ENCODE assay signal across 8 cellular contexts in the genomic region with DNA sequence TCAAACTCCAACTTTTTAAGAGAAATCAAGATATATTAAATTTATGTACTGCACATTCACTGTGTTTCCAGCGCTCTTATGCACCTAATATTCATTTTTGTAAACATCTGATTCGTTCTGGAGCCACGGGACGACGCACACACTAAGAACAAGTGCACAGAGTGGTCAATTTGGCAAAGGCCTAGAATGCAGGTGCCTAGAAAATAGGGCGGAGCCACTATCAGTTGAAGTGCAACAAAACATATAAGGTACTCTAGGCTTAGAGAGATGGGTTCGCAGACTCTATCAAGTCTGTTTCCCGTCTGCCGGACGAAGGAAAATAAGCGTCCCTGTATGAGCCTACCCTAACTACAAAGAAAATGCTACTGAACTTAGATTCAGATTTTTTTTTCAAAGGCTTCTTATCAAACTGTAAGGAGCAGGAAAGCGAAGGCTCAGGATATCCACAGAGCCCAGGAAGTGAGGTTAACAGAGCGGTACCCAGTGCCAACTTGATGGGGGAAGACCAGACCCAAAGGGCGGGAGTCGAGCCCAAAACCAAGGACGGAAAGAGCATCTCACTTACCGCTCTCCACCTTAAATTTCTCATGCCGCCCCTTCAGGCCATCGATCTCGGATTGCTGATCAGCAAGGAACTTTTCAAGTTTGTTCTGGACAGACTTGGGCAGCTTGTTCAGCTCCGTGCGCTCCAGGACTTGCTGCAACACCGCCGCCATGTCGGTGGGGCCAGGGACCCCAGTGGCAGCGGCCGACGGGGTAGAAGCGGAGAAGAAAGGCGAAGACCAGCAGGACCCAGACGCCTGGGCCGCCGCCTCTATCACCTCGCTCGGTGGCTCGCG. TPM values are rescaled to one million over a fixed set of nuclear protein-coding genes. Genes with fewer than 3 reads are reported as not detected.
DNase-seq lines count a peak whose midpoint lies in the region; ATAC-seq and TF ChIP-seq lines count a peak whose summit lies in the region.

No MANE protein-coding gene starts in this region.

- H3K4me2 ChIP-seq in IMR-90 (ENCODE audit: low read depth, low read length) (peak overlapping the region; percentile 96), mammary epithelial cell (ENCODE audit: insufficient read depth, low read depth, low read length) (peak overlapping the region; percentile 94)

- DNase-seq in NCI-H187 (lab: John Stamatoyannopoulos, UW), result peak; percentile 38 to 86
- no peak for DNase-seq in NCI-H187 treated with DMSO at 0.1 percent for 48 hours (lab: John Stamatoyannopoulos, UW)
- DNase-seq in IMR-90, result peak; percentile 25
- DNase-seq in SK-N-MC (ENCODE audit: low read depth, low spot score), result no peak
- DNase-seq in mammary epithelial cell, result peak; percentile 55
- peak; percentile 48 for DNase-seq in kidney tubule cell (ENCODE audit: low spot score)
- DNase-seq in stimulated activated CD4-positive, alpha-beta T cell treated with anti-CD3 and anti-CD28 coated beads, TNF-alpha, amount 100 ng/mL, for 24 hours (ENCODE audit: low read depth in 3 of 3), result peak in 2 of 3 experiments; percentile 5 to 12

- H3K36me3 ChIP-seq in IMR-90 (ENCODE audit: control insufficient read depth, insufficient read depth, low read length) (peaks cover 3% of the 10 kb centered on the region; the same call in 1 of the 2 replicates), SK-N-MC (ENCODE audit: insufficient read depth, low read length) (peaks cover 45% of the 10 kb centered on the region), mammary epithelial cell (ENCODE audit: insufficient read depth, low read length) (peaks cover 22% of the 10 kb centered on the region)

- peaks cover 3 to 20% of the 10 kb centered on the region in 2 experiments; a peak in 2 of 4 replicates for H3K79me1 ChIP-seq in IMR-90 (ENCODE audit: low read depth in 1 of 2, low read length in 2 of 2)

- H3K9me3 ChIP-seq in IMR-90 (ENCODE audit: control insufficient read depth, insufficient read depth, low read length) (no peaks in the 10 kb centered on the region), SK-N-MC (ENCODE audit: low read depth, low read length) (no peaks in the 10 kb centered on the region), mammary epithelial cell (replicated peaks; ENCODE audit: insufficient read depth, low read length) (no peaks in the 10 kb centered on the region)

- H3K4me3 ChIP-seq in IMR-90 (ENCODE audit: insufficient read depth, low read depth, low read length) (peak overlapping the region; percentile 62), SK-N-MC (peak overlapping the region; percentile 96), mammary epithelial cell (replicated peaks in 1 of 3; ENCODE audit: insufficient read depth in 1 of 3, low read depth in 2 of 3, low read length in 3 of 3) (peak overlapping the region; percentile 91 to 99 (median 92))

- BruUV-seq in IMR-90 (replicated peaks; lab: Mats Ljungman, UMichigan), result TSS peak; percentile 86
- TSS peak; percentile 49 for BruUV-seq in mammary epithelial cell (replicated peaks; lab: Mats Ljungman, UMichigan)

- no peaks in the 10 kb centered on the region; the same call in 1 of the 2 replicates for H4K20me1 ChIP-seq in IMR-90 (ENCODE audit: insufficient read depth, low read length)
- H4K20me1 ChIP-seq in mammary epithelial cell (ENCODE audit: insufficient read depth, low read length), result no peaks in the 10 kb centered on the region

- H3K56ac ChIP-seq in IMR-90 (ENCODE audit: extremely low read depth, insufficient read depth, low read length), result peak overlapping the region; percentile 70; the same call in 1 of the 2 replicates

- H2BK20ac ChIP-seq in IMR-90 (ENCODE audit: low read depth, low read length), result no peak overlapping the region

- H2BK120ac ChIP-seq in IMR-90 (ENCODE audit: low read depth, low read length), result 0 out of 2 replicates have a peak overlapping the region, but pooled peaks have one; percentile 2

- 0 out of 2 replicates have a peak overlapping the region, but pooled peaks have one; percentile 11 for H4K5ac ChIP-seq in IMR-90 (ENCODE audit: low read depth, low read length)

- H2AK5ac ChIP-seq in IMR-90 (ENCODE audit: low read depth, low read length), result peak overlapping the region; percentile 45; the same call in 1 of the 2 replicates

- H4K8ac ChIP-seq in IMR-90 (ENCODE audit: low read depth in 2 of 2, low read length in 2 of 2), result peak overlapping the region; percentile 38; a peak in 2 of 4 replicates

- no peak overlapping the region for H3K18ac ChIP-seq in IMR-90 (ENCODE audit: low read depth, low read length)

- H3K27me3 ChIP-seq in IMR-90 (ENCODE audit: control insufficient read depth, insufficient read depth, low read length) (no peaks in the 10 kb centered on the region), mammary epithelial cell (ENCODE audit: insufficient read depth, low read length) (no peaks in the 10 kb centered on the region)

- no peak for TF ChIP-seq RAD21 in IMR-90 (IDR thresholded peaks at IDR 0.05; ENCODE audit: low read length)

- H2AK9ac ChIP-seq in IMR-90 (replicated peaks; ENCODE audit: low read depth, low read length, poor library complexity), result peak overlapping the region; percentile 66

- H3K27ac ChIP-seq in IMR-90 (ENCODE audit: insufficient read depth, low read length), result peak overlapping the region; percentile 55
- H3K27ac ChIP-seq in SK-N-MC, result peak overlapping the region; percentile 61
- H3K27ac ChIP-seq in mammary epithelial cell (ENCODE audit: insufficient read depth, low read depth, low read length), result peak overlapping the region; percentile 94

- H2AFZ ChIP-seq in IMR-90 (replicated peaks; ENCODE audit: low read length, poor library complexity) (peak overlapping the region; percentile 94), mammary epithelial cell (ENCODE audit: low read depth, low read length) (peak overlapping the region; percentile 94)

- H3K9me1 ChIP-seq in IMR-90 (ENCODE audit: insufficient read depth, low read length), result no peaks in the 10 kb centered on the region; the same call in 1 of the 2 replicates

- dilution Hi-C loops in IMR-90 (cut with HindIII; ENCODE audit: low sequenced_read_pairs, unreplicated experiment), result no loop called here
- dilution Hi-C loops in mammary epithelial cell (cut with HindIII; ENCODE audit: low sequenced_read_pairs), result no loop called here

- H2BK5ac ChIP-seq in IMR-90 (ENCODE audit: low read depth, low read length, poor library complexity, severe bottlenecking), result peak overlapping the region; percentile 6

- H3K4me1 ChIP-seq in IMR-90 (ENCODE audit: control insufficient read depth, insufficient read depth, low read length), result peaks cover 2% of the 10 kb centered on the region; the same call in 1 of the 2 replicates
- H3K4me1 ChIP-seq in mammary epithelial cell (ENCODE audit: insufficient read depth, low read length), result peaks cover 8% of the 10 kb centered on the region

- no peak overlapping the region for H2BK15ac ChIP-seq in IMR-90 (ENCODE audit: low read depth, low read length)

- CTCF ChIA-PET in IMR-90 (lab: Yijun Ruan, JAX), result interaction anchor here (0.6 to 1.6 kb wide), 16 partner anchors 11 to 612 kb away, joined by 3 to 13 read pairs (median 4); no protein-coding TSS in a partner anchor
- CTCF ChIA-PET in mammary epithelial cell (lab: Charles Lee; ENCODE audit: low non-redundant PET), result interaction anchor here (0.5 to 1.2 kb wide), 8 partner anchors 12 to 610 kb away, joined by 3 to 7 read pairs (median 4); no protein-coding TSS in a partner anchor

- H3K9ac ChIP-seq in IMR-90 (ENCODE audit: low read depth, low read length), result peak overlapping the region; percentile 79
- H3K9ac ChIP-seq in SK-N-MC (ENCODE audit: insufficient read length), result peak overlapping the region; percentile 74
- H3K9ac ChIP-seq in mammary epithelial cell (ENCODE audit: insufficient read depth, low read length), result peak overlapping the region; percentile 98

- H3K79me2 ChIP-seq in mammary epithelial cell (ENCODE audit: insufficient read depth, low read length), result peaks cover 87% of the 10 kb centered on the region

- intact Hi-C loops in IMR-90 (cut with micrococcal nuclease), result loop anchor here (1.0 kb wide), 2 partner anchors 308 to 612 kb away; no protein-coding TSS in a partner anchor
- intact Hi-C loops in mammary epithelial cell (cut with micrococcal nuclease), result loop anchor here (1.0 to 10.0 kb wide), 2 partner anchors 200 to 307 kb away; no protein-coding TSS in a partner anchor

- WGBS in IMR-90 (ENCODE audit: extremely low coverage in 2 of 2, insufficient read length in 1 of 2), 2 experiments, result 0% methylated on average over 17 of the region's 37 CpGs; no CpG with 5 or more reads in 1 of the 2 experiments
- under 1% methylated on average over 24 of the region's 37 CpGs for WGBS in mammary epithelial cell (ENCODE audit: low coverage, missing lambda C conversion rate)

- peak overlapping the region; percentile 44; the same call in 1 of the 2 replicates for H3K4ac ChIP-seq in IMR-90 (ENCODE audit: low read depth, low read length)

- POLR2A ChIA-PET in IMR-90 (lab: Charles Lee; ENCODE audit: unreplicated experiment), result interaction anchor here (0.5 to 0.6 kb wide), 3 partner anchors 15 to 556 kb away, joined by 3 to 5 read pairs (median 3); no protein-coding TSS in a partner anchor

- no peak for TF ChIP-seq POLR2A in IMR-90 (IDR thresholded peaks at IDR 0.05; ENCODE audit: low read depth, low read length)

- TF ChIP-seq CTCF in IMR-90 (conservative IDR thresholded peaks at IDR 0.05; ENCODE audit: low read depth, low read length), result no peak
- no peak for TF ChIP-seq CTCF in mammary epithelial cell (conservative IDR thresholded peaks at IDR 0.05 in 1 of 2, IDR thresholded peaks at IDR 0.05 in 1 of 2; ENCODE audit: extremely low read depth in 1 of 2, insufficient read depth in 1 of 2, low read depth in 1 of 2, low read length in 2 of 2)

- peak overlapping the region; percentile 4; the same call in 1 of the 2 replicates for H4K91ac ChIP-seq in IMR-90 (ENCODE audit: insufficient read depth, low read depth, low read length)

- in situ Hi-C loops in IMR-90 (cut with MboI; ENCODE audit: low sequenced_read_pairs), result loop anchor here (25.0 kb wide), 1 partner anchor 1662 kb away; no protein-coding TSS in a partner anchor
- in situ Hi-C loops in mammary epithelial cell (cut with MboI; ENCODE audit: low sequenced_read_pairs in 2 of 2), result no loop called here

- peak overlapping the region; percentile 26 for H3K14ac ChIP-seq in IMR-90 (replicated peaks; ENCODE audit: low read depth, low read length)

- ATAC-seq in GM21737 (IDR thresholded peaks at IDR 0.05; ENCODE audit: unreplicated experiment) (peak; percentile 26), IMR-90 (ENCODE audit: low read depth) (peak; percentile 23)

- H3K23ac ChIP-seq in IMR-90 (ENCODE audit: low read depth, low read length), result peak overlapping the region; percentile 84

RNA-seq across cellular contexts. Expression of a gene that starts 0.5 kb away (rescaled TPM):
- total RNA-seq in IMR-90 (2012; rRNA removed) (60.4 and 63.6 TPM in 2 replicates), mammary epithelial cell (10 to 100 TPM; 48.3 to 98.3 TPM)
- polyA plus RNA-seq in IMR-90 (2012; rRNA removed) (34.6 and 38.2 TPM in 2 replicates), mammary epithelial cell (37.4 TPM)
- polyA plus RNA-seq in IMR-90 (2012; cell fraction: cytosol; rRNA removed), result 13.2 and 15.8 TPM in 2 replicates
- 25.3 and 59.3 TPM in 2 replicates for polyA plus RNA-seq in IMR-90 (2012; cell fraction: nucleus; rRNA removed; ENCODE audit: low replicate concordance)
- 117 TPM for polyA minus RNA-seq in mammary epithelial cell

RNA-seq across cellular contexts. Expression of a gene that starts 1.1 kb away (rescaled TPM):
- total RNA-seq in IMR-90 (2012; rRNA removed) (9.7 and 14.2 TPM in 2 replicates), mammary epithelial cell (10 to 100 TPM; 21.5 to 21.7 TPM)
- polyA plus RNA-seq in IMR-90 (2012; rRNA removed) (8.4 and 9.4 TPM in 2 replicates), mammary epithelial cell (7.5 TPM)
- 0.58 and 0.60 TPM in 2 replicates for polyA plus RNA-seq in IMR-90 (2012; cell fraction: cytosol; rRNA removed)
- polyA plus RNA-seq in IMR-90 (2012; cell fraction: nucleus; rRNA removed; ENCODE audit: low replicate concordance), result 1.6 and 21.5 TPM in 2 replicates
- polyA minus RNA-seq in mammary epithelial cell, result 18.7 TPM

Comparison
In these comparisons a context has a peak if more than half of its experiments do, and no peak if none do; other contexts are left out.
1. DNase-seq: peak in NCI-H187 (2 of 2), IMR-90 (single experiment), mammary epithelial cell (single experiment), kidney tubule cell (single experiment) and stimulated activated CD4-positive, alpha-beta T cell treated with anti-CD3 and anti-CD28 coated beads, TNF-alpha, amount 100 ng/mL, for 24 hours (2 of 3); none in NCI-H187 treated with DMSO at 0.1 percent for 48 hours (single experiment) and SK-N-MC (single experiment).
2. Peak in every context shown above with its lines, with median percentiles within 50 percentile points of each other: H3K27ac ChIP-seq, H3K4me3 ChIP-seq and H3K9ac ChIP-seq.